ENCODE assay signal across 18 cellular contexts in the genomic region with DNA sequence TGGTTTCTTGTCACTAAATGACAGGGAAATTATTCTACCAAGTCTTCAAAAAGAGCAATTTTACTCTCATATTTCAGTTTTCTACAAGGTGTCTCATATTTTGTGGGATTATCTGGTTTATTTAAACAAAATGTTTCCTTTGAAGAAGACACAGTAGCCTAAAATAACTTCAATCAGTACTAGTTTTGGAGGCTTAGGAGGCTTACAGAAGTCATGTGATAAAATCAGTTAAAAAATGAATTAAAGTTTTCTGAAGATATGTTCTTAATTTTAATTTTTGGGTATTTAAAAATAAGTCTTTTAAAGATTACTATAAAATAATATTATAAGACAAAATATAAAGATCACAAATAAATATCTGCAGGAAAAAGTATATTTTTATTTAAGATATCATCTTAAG.
A peak's percentile ranks its signal among the peaks of the same experiment; 100 is the strongest.
DNase-seq lines count a peak whose midpoint lies in the region; ATAC-seq, FAIRE-seq and TF ChIP-seq lines count a peak whose summit lies in the region.
"Had no signal": no experiment of that assay in that cellular context is flagged by ENCODE, and none has a peak within 500 bp of the region (broad histone marks: within the 10 kb centered on the region; RNA-seq: fewer than 3 reads in every experiment).

No MANE protein-coding gene starts in this region.

- DNase-seq in frontal cortex (ENCODE audit: low spot score in 2 of 2) (no peak), pancreas (no peak), NCI-H1436 treated with DMSO at 0.1 percent for 48 hours (lab: John Stamatoyannopoulos, UW) (no peak), activated gamma-delta T cell treated with Interleukin-2 at 50 U/mL for 16 hours (no peak), NCI-H2081 treated with DMSO at 0.1 percent for 48 hours (lab: John Stamatoyannopoulos, UW) (no peak)
- DNase-seq: C1 segment of cervical spinal cord; Calu3; CD4-positive, alpha-beta memory T cell; COR-L47; DMS79 treated with DMSO at 0.1 percent for 48 hours; GF-D8; GOT3; HFFc6 had no signal

- H3K4me1 ChIP-seq in pancreas, result no peaks in the 10 kb centered on the region
- H3K4me1 ChIP-seq: HAP-1 had no signal

- H3K36me3 ChIP-seq in pancreas, result no peaks in the 10 kb centered on the region
- H3K36me3 ChIP-seq: HAP-1 had no signal

- ATAC-seq in pancreas, result no peak

- FAIRE-seq in TTC549 (lab: Jason Lieb, UNC) (peak; percentile 43), frontal cortex (lab: Jason Lieb, UNC) (peak; percentile 19), pancreas (lab: Jason Lieb, UNC) (peak; percentile 17)
- FAIRE-seq: GM12891, GM18507, H54 had no signal

- no peaks in the 10 kb centered on the region for H3K27me3 ChIP-seq in pancreas

- TF ChIP-seq CTCF in pancreas (IDR thresholded peaks at IDR 0.05), result no peak

- H3K4me3 ChIP-seq in pancreas, result no peak overlapping the region
- H3K4me3 ChIP-seq: HAP-1 had no signal

- H3K27ac ChIP-seq in pancreas, result no peak overlapping the region

- H3K9me3 ChIP-seq in pancreas, result peaks cover 0 to 4% (median 2%) of the 10 kb centered on the region in 4 donors
- H3K9me3 ChIP-seq: HAP-1 had no signal

- intact Hi-C loops in pancreas (cut with DNase I), result no loop called here
